7 cellular contexts compared by ENCODE assay signal in genomic region chr11:129764204-129764603, GRCh38. TPM values are rescaled to one million over a fixed set of nuclear protein-coding genes. Genes with fewer than 3 reads are reported as not detected.
DNase-seq lines count a peak whose midpoint lies in the region; FAIRE-seq and TF ChIP-seq lines count a peak whose summit lies in the region.
"Not testable (repeated sequence)": the region's sequence is repeated elsewhere in the genome, so short reads cannot be mapped to it uniquely, and the experiment has no call there.
"Had no signal": no experiment of that assay in that cellular context is flagged by ENCODE, and none has a peak within 500 bp of the region (broad histone marks: within the 10 kb centered on the region; RNA-seq: fewer than 3 reads in every experiment).

No MANE protein-coding gene starts in this region.

- intact Hi-C loops in Caco-2 (cut with micrococcal nuclease; ENCODE audit: unreplicated experiment); PC-9 (cut with micrococcal nuclease; ENCODE audit: unreplicated experiment): not testable (repeated sequence)

- not testable (repeated sequence) for H3K9me1 ChIP-seq in keratinocyte (ENCODE audit: control insufficient read depth, extremely low read depth, insufficient read depth, low read length)

- H3K4me3 Mint-ChIP-seq in Caco-2 (ENCODE audit: unreplicated experiment), result not testable (repeated sequence)

- CTCF ChIA-PET in Caco-2 (lab: Charles Lee), result interaction anchor here (1.2 kb wide), 1 partner anchor 14 kb away, joined by 3 read pairs; no protein-coding TSS in a partner anchor
- CTCF ChIA-PET in PC-9 (lab: Charles Lee), result not testable (repeated sequence)

- H3K36me3 Mint-ChIP-seq in Caco-2 (ENCODE audit: insufficient read depth, unreplicated experiment), result peaks cover 24% of the 10 kb centered on the region

- not testable (repeated sequence) for TF ChIP-seq CTCF in Caco-2 (IDR thresholded peaks at IDR 0.05; ENCODE audit: insufficient read depth in 1 of 2, low read depth in 1 of 2, low read length in 1 of 2, severe bottlenecking in 1 of 2, unreplicated experiment in 1 of 2); PC-9 (conservative IDR thresholded peaks at IDR 0.05); bronchial epithelial cell (IDR thresholded peaks at IDR 0.05; ENCODE audit: insufficient read depth, low read length, severe bottlenecking); keratinocyte (optimal IDR thresholded peaks at IDR 0.05 in 1 of 3, IDR thresholded peaks at IDR 0.05 in 1 of 3, conservative IDR thresholded peaks at IDR 0.05 in 1 of 3; ENCODE audit: extremely low read depth in 1 of 3, insufficient read depth in 2 of 3, low read length in 3 of 3); smooth muscle cell (IDR thresholded peaks at IDR 0.05; ENCODE audit: borderline replicate concordance, insufficient read depth, poor library complexity, severe bottlenecking)

- H3K36me3 ChIP-seq in Caco-2 (ENCODE audit: control insufficient read depth, insufficient read depth, low read length); PC-9 (ENCODE audit: low read depth); bronchial epithelial cell (ENCODE audit: control insufficient read depth, insufficient read depth, low read length); esophagus (ENCODE audit: control insufficient read depth in 2 of 2, insufficient read depth in 2 of 2, low read length in 1 of 2); keratinocyte (ENCODE audit: control insufficient read depth in 2 of 2, extremely low read depth in 1 of 2, insufficient read depth in 2 of 2, low read length in 2 of 2); smooth muscle cell (ENCODE audit: low read depth): not testable (repeated sequence)

- not testable (repeated sequence) for H3K4me3 ChIP-seq in Caco-2 (ENCODE audit: low read depth, low read length); PC-9; bronchial epithelial cell (ENCODE audit: low read depth, low read length); esophagus (ENCODE audit: low read depth in 1 of 2, low read length in 2 of 2); keratinocyte (ENCODE audit: control insufficient read depth in 2 of 3, extremely low read depth in 1 of 3, insufficient read depth in 2 of 3, low read depth in 1 of 3, low read length in 3 of 3); smooth muscle cell

- not testable (repeated sequence) for H3K79me2 ChIP-seq in PC-9 (ENCODE audit: low read depth); keratinocyte (ENCODE audit: control insufficient read depth, insufficient read depth, low read length); smooth muscle cell (ENCODE audit: low read depth)

- H3K27me3 ChIP-seq in Caco-2 (replicated peaks; ENCODE audit: control insufficient read depth, insufficient read depth, low read length); PC-9 (ENCODE audit: insufficient read depth, low read depth); bronchial epithelial cell (ENCODE audit: control insufficient read depth, insufficient read depth, low read length); esophagus (ENCODE audit: control insufficient read depth in 1 of 2, insufficient read depth in 2 of 2, low read length in 2 of 2); keratinocyte (ENCODE audit: control insufficient read depth, extremely low read depth, insufficient read depth, low read length); smooth muscle cell (ENCODE audit: low read depth): not testable (repeated sequence)

- peaks cover 25% of the 10 kb centered on the region for H3K4me1 Mint-ChIP-seq in Caco-2 (ENCODE audit: low read depth, unreplicated experiment)

- not testable (repeated sequence) for H2AFZ ChIP-seq in PC-9; smooth muscle cell (ENCODE audit: low read depth)
- H2AFZ ChIP-seq in keratinocyte (ENCODE audit: control insufficient read depth, low read length), result peak overlapping the region; percentile 40

- FAIRE-seq in bronchial epithelial cell (lab: Jason Lieb, UNC) (peak; percentile 28), keratinocyte (lab: Jason Lieb, UNC) (peak; percentile 64)

- H3K27ac ChIP-seq in PC-9, result peak overlapping the region; percentile 88
- H3K27ac ChIP-seq in esophagus (ENCODE audit: low read depth in 2 of 2, low read length in 1 of 2), result peak overlapping the region; percentile 14 to 88
- H3K27ac ChIP-seq in keratinocyte (ENCODE audit: control insufficient read depth, insufficient read depth, low read length), result not testable (repeated sequence)
- peak overlapping the region; percentile 28 for H3K27ac ChIP-seq in smooth muscle cell (ENCODE audit: low read depth)

- peak overlapping the region; percentile 60 for H3K27ac Mint-ChIP-seq in Caco-2 (ENCODE audit: unreplicated experiment)

- not testable (repeated sequence) for H3K9ac ChIP-seq in keratinocyte (ENCODE audit: control insufficient read depth, extremely low read depth, insufficient read depth, low read length); smooth muscle cell (ENCODE audit: low read depth)

- not testable (repeated sequence) for H3K9me3 Mint-ChIP-seq in Caco-2 (ENCODE audit: unreplicated experiment)

- H3F3A ChIP-seq in PC-9 (ENCODE audit: insufficient read depth, low read depth); smooth muscle cell (ENCODE audit: low read depth): not testable (repeated sequence)

- H3K4me1 ChIP-seq in Caco-2, result peaks cover 27% of the 10 kb centered on the region
- H3K4me1 ChIP-seq in PC-9 (replicated peaks; ENCODE audit: insufficient read depth), result peaks cover 43% of the 10 kb centered on the region
- H3K4me1 ChIP-seq in esophagus (ENCODE audit: control insufficient read depth in 2 of 2, insufficient read depth in 2 of 2, low read length in 1 of 2); smooth muscle cell (ENCODE audit: low read depth): not testable (repeated sequence)
- peaks cover 11% of the 10 kb centered on the region for H3K4me1 ChIP-seq in keratinocyte (ENCODE audit: control insufficient read depth, extremely low read depth, insufficient read depth, low read length)

- H3K4me2 ChIP-seq in PC-9, result peak overlapping the region; percentile 69
- H3K4me2 ChIP-seq in keratinocyte (ENCODE audit: control insufficient read depth, extremely low read depth, insufficient read depth, low read depth, low read length), result peak overlapping the region; percentile 45
- H3K4me2 ChIP-seq in smooth muscle cell, result not testable (repeated sequence)

- not testable (repeated sequence) for H3K9me3 ChIP-seq in Caco-2; PC-9 (ENCODE audit: insufficient read depth, low read depth); esophagus (ENCODE audit: control insufficient read depth in 2 of 2, insufficient read depth in 1 of 2, low read depth in 1 of 2, low read length in 1 of 2); keratinocyte (ENCODE audit: control insufficient read depth, low read depth, low read length); smooth muscle cell (replicated peaks; ENCODE audit: low read depth)

- POLR2A ChIA-PET in Caco-2 (lab: Charles Lee), result not testable (repeated sequence)
- POLR2A ChIA-PET in PC-9 (lab: Charles Lee; ENCODE audit: unreplicated experiment), result interaction anchor here (0.7 kb wide), 2 partner anchors 82 to 98 kb away, joined by 3 read pairs; no protein-coding TSS in a partner anchor

- DNase-seq in Caco-2; bronchial epithelial cell (ENCODE audit: low read depth); keratinocyte (ENCODE audit: low read depth, low spot score); smooth muscle cell (lab: John Stamatoyannopoulos, UW; ENCODE audit: unreplicated experiment): not testable (repeated sequence)
- peak; percentile 62 to 94 for DNase-seq in PC-9

- not testable (repeated sequence) for H3K27me3 Mint-ChIP-seq in Caco-2 (ENCODE audit: insufficient read depth, unreplicated experiment)

- 59 to 64% methylated on average over 4 of the region's 5 CpGs for WGBS in esophagus, 2 donors
- 35% methylated on average over 5 of the region's 5 CpGs for WGBS in smooth muscle cell (ENCODE audit: low lambda C conversion rate)

- H4K20me1 ChIP-seq in PC-9 (ENCODE audit: insufficient read depth); keratinocyte (ENCODE audit: control insufficient read depth, extremely low read depth, insufficient read depth, low read length); smooth muscle cell (ENCODE audit: low read depth): not testable (repeated sequence)

- dilution Hi-C loops in keratinocyte (cut with MboI; ENCODE audit: extremely low pct_ligation_motif_present, low sequenced_read_pairs), result not testable (repeated sequence)

- BruUV-seq in Caco-2 (replicated peaks; lab: Mats Ljungman, UMichigan); PC-9 (replicated peaks; lab: Mats Ljungman, UMichigan): not testable (repeated sequence)

- H3K9me2 ChIP-seq in PC-9 (ENCODE audit: insufficient read depth), result not testable (repeated sequence)

RNA-seq across cellular contexts. Expression of gene TMEM45B, which starts 51.4 kb away (rescaled TPM):
- 58.2 and 60.0 TPM in 2 replicates for total RNA-seq in Caco-2 (2022)
- total RNA-seq in PC-9 (2021), result 11.4 and 13.3 TPM in 2 replicates
- 162 and 317 TPM in 2 replicates for total RNA-seq in bronchial epithelial cell
- 10 to 100 TPM; 59.9 to 90.6 TPM for polyA plus RNA-seq in esophagus
- polyA plus RNA-seq in keratinocyte, result 2.1 to 4.1 TPM (median 2.6 TPM) in 3 replicates
- 61.5 TPM for polyA plus RNA-seq in keratinocyte (2011; ENCODE audit: low read depth)
- polyA plus RNA-seq in keratinocyte (2011; cell fraction: cytosol; rRNA removed), result 1.3 and 2.5 TPM in 2 replicates
- polyA plus RNA-seq in keratinocyte (2011; cell fraction: nucleus; rRNA removed), result 5.7 and 6.6 TPM in 2 replicates
- polyA plus RNA-seq in keratinocyte (2012; ENCODE audit: low replicate concordance), result 1.5 and 105 TPM in 2 replicates
- polyA minus RNA-seq in keratinocyte, result 2.4 to 4.1 TPM (median 3.5 TPM) in 3 replicates
- not detected for polyA minus RNA-seq in keratinocyte (2011; cell fraction: cytosol; rRNA and poly(A)+ RNA removed)
- polyA minus RNA-seq in keratinocyte (2011; cell fraction: nucleus; rRNA and poly(A)+ RNA removed), result 1.6 and 2.2 TPM in 2 replicates
- 4.0 and 4.5 TPM in 2 replicates for total RNA-seq in smooth muscle cell
- 2.8 and 3.4 TPM in 2 replicates for polyA plus RNA-seq in smooth muscle cell
- total RNA-seq: H1 had no signal
